Comparison of ENCODE assay signal across 16 cellular contexts in genomic region chr17:37240381-37240780, GRCh38.
"Had no signal": no experiment of that assay in that cellular context is flagged by ENCODE, and none has a peak within 500 bp of the region (broad histone marks: within the 10 kb centered on the region; RNA-seq: fewer than 3 reads in every experiment).

No MANE protein-coding gene starts in this region.

- H3K36me3 ChIP-seq: colonic mucosa, neutrophil had no signal

- H3K4me2 ChIP-seq: smooth muscle cell had no signal

- H3K4me1 ChIP-seq: colonic mucosa, esophagus squamous epithelium, gastroesophageal sphincter, transverse colon had no signal

- DNase-seq: colonic mucosa; esophagus squamous epithelium; glutamatergic neuron; islet precursor cell; mammary epithelial cell; posterior cingulate gyrus; stimulated activated CD4-positive, alpha-beta T cell treated with anti-CD3 and anti-CD28 coated beads, Interleukin-4, amount 100 ng/mL, for 4 hours; stimulated activated naive B cell treated with anti-CD40 and anti-IgM and Interleukin-4, amounts not matched to agents 10 μg/mL and 1 μg/mL and 100 μg/mL, for 72 hours; stimulated activated naive CD8-positive, alpha-beta T cell treated with anti-CD3 and anti-CD28 coated beads, Interleukin-15, amount 100 ng/mL, for 72 hours; substantia nigra; transverse colon had no signal

- H3K4me3 Mint-ChIP-seq: naive thymus-derived CD4-positive, alpha-beta T cell; stimulated activated naive B cell treated with anti-CD40 and anti-IgM and Interleukin-4, amounts not matched to agents 10 μg/mL and 1 μg/mL and 100 μg/mL, for 72 hours; stimulated activated naive CD8-positive, alpha-beta T cell treated with anti-CD3 and anti-CD28 coated beads, Interleukin-15, amount 100 ng/mL, for 72 hours had no signal

- H3K27me3 ChIP-seq: colonic mucosa, esophagus squamous epithelium, gastroesophageal sphincter, neutrophil, transverse colon had no signal

- H3K4me3 ChIP-seq: colonic mucosa, esophagus squamous epithelium, gastroesophageal sphincter, smooth muscle cell, thoracic aorta, transverse colon had no signal

- ATAC-seq: gastroesophageal sphincter; naive thymus-derived CD4-positive, alpha-beta T cell; stimulated activated naive B cell treated with anti-CD40 and anti-IgM and Interleukin-4, amounts not matched to agents 10 μg/mL and 1 μg/mL and 100 μg/mL, for 72 hours; stimulated activated naive CD8-positive, alpha-beta T cell treated with anti-CD3 and anti-CD28 coated beads, Interleukin-15, amount 100 ng/mL, for 72 hours had no signal

- H3K9me3 ChIP-seq: colonic mucosa, esophagus squamous epithelium, gastroesophageal sphincter, neutrophil, thoracic aorta, transverse colon had no signal

- H3K27ac ChIP-seq: colonic mucosa, esophagus squamous epithelium, gastroesophageal sphincter, neutrophil, thoracic aorta, transverse colon had no signal

- H3K27me3 Mint-ChIP-seq: naive thymus-derived CD4-positive, alpha-beta T cell; stimulated activated naive B cell treated with anti-CD40 and anti-IgM and Interleukin-4, amounts not matched to agents 10 μg/mL and 1 μg/mL and 100 μg/mL, for 72 hours; stimulated activated naive CD8-positive, alpha-beta T cell treated with anti-CD3 and anti-CD28 coated beads, Interleukin-15, amount 100 ng/mL, for 72 hours had no signal

- H3K4me1 Mint-ChIP-seq: stimulated activated naive B cell treated with anti-CD40 and anti-IgM and Interleukin-4, amounts not matched to agents 10 μg/mL and 1 μg/mL and 100 μg/mL, for 72 hours; stimulated activated naive CD8-positive, alpha-beta T cell treated with anti-CD3 and anti-CD28 coated beads, Interleukin-15, amount 100 ng/mL, for 72 hours had no signal
